14 cellular contexts compared by ENCODE assay signal in the genomic region with DNA sequence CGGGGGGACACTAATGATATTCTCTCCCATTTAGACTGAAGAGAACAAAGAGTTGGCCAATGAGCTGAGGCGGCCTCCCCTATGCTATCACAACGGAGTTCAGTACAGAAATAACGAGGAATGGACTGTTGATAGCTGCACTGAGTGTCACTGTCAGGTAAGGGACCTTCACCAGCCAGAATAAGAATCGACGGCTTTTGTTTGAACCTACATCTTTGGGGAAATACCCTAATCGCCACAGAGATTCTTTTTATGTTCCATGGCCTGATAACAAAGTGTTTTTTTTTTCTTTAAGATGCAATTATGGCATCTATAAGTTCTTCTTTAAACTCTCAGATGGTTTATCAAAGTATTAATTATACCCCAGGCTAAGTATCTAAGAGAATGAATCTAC. TPM values are rescaled to one million over a fixed set of nuclear protein-coding genes. Genes with fewer than 3 reads are reported as not detected.
DNase-seq lines count a peak whose midpoint lies in the region; ATAC-seq and TF ChIP-seq lines count a peak whose summit lies in the region.
"Had no signal": no experiment of that assay in that cellular context is flagged by ENCODE, and none has a peak within 500 bp of the region (broad histone marks: within the 10 kb centered on the region; RNA-seq: fewer than 3 reads in every experiment).

No MANE protein-coding gene starts in this region.

- no peaks in the 10 kb centered on the region for H3K27me3 ChIP-seq in MG63
- no peaks in the 10 kb centered on the region for H3K27me3 ChIP-seq in mesenchymal stem cell (ENCODE audit: control insufficient read depth in 1 of 2, insufficient read depth in 1 of 2, low read length in 2 of 2)
- no peaks in the 10 kb centered on the region for H3K27me3 ChIP-seq in stomach smooth muscle (ENCODE audit: control insufficient read depth in 1 of 2, insufficient read depth in 2 of 2, low read length in 2 of 2)
- H3K27me3 ChIP-seq: cardiac muscle cell had no signal

- H2BK15ac ChIP-seq in mesenchymal stem cell (ENCODE audit: low read depth, poor library complexity, severe bottlenecking): no peak overlapping the region

- H3K4me1 ChIP-seq in mesenchymal stem cell (ENCODE audit: control insufficient read depth, insufficient read depth, low read depth, low read length): peaks cover 24% of the 10 kb centered on the region
- H3K4me1 ChIP-seq in stomach smooth muscle (ENCODE audit: control insufficient read depth, insufficient read depth, low read length): peaks cover 76% of the 10 kb centered on the region

- H3K14ac ChIP-seq in mesenchymal stem cell (ENCODE audit: low read length in 2 of 2): no peak overlapping the region

- H4K91ac ChIP-seq in mesenchymal stem cell (ENCODE audit: low read length): no peak overlapping the region

- WGBS in mesenchymal stem cell: 87% methylated on average over 6 of the region's 7 CpGs

- H2BK5ac ChIP-seq in mesenchymal stem cell (ENCODE audit: low read depth, low read length, poor library complexity, severe bottlenecking): no peak overlapping the region

- H2AFZ ChIP-seq in mesenchymal stem cell (ENCODE audit: low read depth, low read length): no peak overlapping the region

- no peak overlapping the region for H3K18ac ChIP-seq in mesenchymal stem cell (ENCODE audit: low read depth in 1 of 2, low read length in 2 of 2)

- H3K9ac ChIP-seq in mesenchymal stem cell (ENCODE audit: low read length) (peak overlapping the region; percentile 61), stomach smooth muscle (ENCODE audit: low read length in 2 of 2) (peak overlapping the region in 1 of 2 donors; percentile 97)

- no peak overlapping the region for H4K8ac ChIP-seq in mesenchymal stem cell (ENCODE audit: low read length)

- H3K9me3 ChIP-seq in MG63 (no peaks in the 10 kb centered on the region), mesenchymal stem cell (ENCODE audit: control insufficient read depth, low read length) (no peaks in the 10 kb centered on the region), stomach smooth muscle (ENCODE audit: control insufficient read depth in 2 of 2, low read length in 2 of 2) (no peaks in the 10 kb centered on the region)

- no peak for ATAC-seq in HG03354 (IDR thresholded peaks at IDR 0.05; ENCODE audit: poor library complexity, severe bottlenecking, unreplicated experiment)
- ATAC-seq: activated T-helper 17 cell treated with anti-CD3 and anti-CD28 coated beads, Interleukin-2, amount 50 U/mL, for 72 hours had no signal

- no peak overlapping the region for H2BK120ac ChIP-seq in mesenchymal stem cell (ENCODE audit: low read depth, low read length)

- H3K27ac ChIP-seq in coronary artery: peak overlapping the region in 1 of 2 donors; percentile 98
- peak overlapping the region; percentile 0 for H3K27ac ChIP-seq in mesenchymal stem cell (ENCODE audit: low read length, poor library complexity, severe bottlenecking)
- H3K27ac ChIP-seq in stomach smooth muscle (ENCODE audit: low read length): peak overlapping the region; percentile 96
- H3K27ac ChIP-seq: cardiac muscle cell had no signal

- no peak overlapping the region for H2BK12ac ChIP-seq in mesenchymal stem cell (ENCODE audit: low read length in 2 of 2)

- DNase-seq in MG63: no peak
- no peak for DNase-seq in coronary artery (ENCODE audit: low spot score)
- no peak for DNase-seq in mesenchymal stem cell
- DNase-seq in Ammon's horn (ENCODE audit: low spot score): no peak
- no peak for DNase-seq in activated CD8-positive, alpha-beta memory T cell treated with anti-CD3 and anti-CD28 coated beads for 24 hours
- no peak for DNase-seq in NCI-H187 treated with DMSO at 0.1 percent for 48 hours (lab: John Stamatoyannopoulos, UW)
- DNase-seq: activated CD4-positive, alpha-beta T cell treated with anti-CD3 and anti-CD28 coated beads, Interleukin-2, amount 50 U/mL, for 48 hours; NCI-H1417 treated with DMSO at 0.1 percent for 48 hours; NCI-H524 treated with DMSO at 0.1 percent for 48 hours; stimulated activated CD4-positive, alpha-beta T cell treated with anti-CD3 and anti-CD28 coated beads, Interleukin-2, amount 100 ng/mL, for 48 hours had no signal

- no peaks in the 10 kb centered on the region for H3K79me1 ChIP-seq in mesenchymal stem cell (replicated peaks; ENCODE audit: low read length, poor library complexity, severe bottlenecking)

- no peak overlapping the region for H3K4ac ChIP-seq in mesenchymal stem cell (ENCODE audit: low read depth in 1 of 2, low read length in 2 of 2)

- TF ChIP-seq CTCF in coronary artery (IDR thresholded peaks at IDR 0.05): no peak

- peak overlapping the region; percentile 71 for H3K4me3 ChIP-seq in MG63
- peak overlapping the region; percentile 86 for H3K4me3 ChIP-seq in coronary artery
- peak overlapping the region; percentile 51 to 88 for H3K4me3 ChIP-seq in mesenchymal stem cell (ENCODE audit: insufficient read depth in 1 of 2, low read depth in 1 of 2, low read length in 2 of 2)
- H3K4me3 ChIP-seq in stomach smooth muscle (ENCODE audit: low read length in 2 of 2): peak overlapping the region; percentile 89 to 91
- H3K4me3 ChIP-seq: cardiac muscle cell had no signal

- no peak overlapping the region for H2AK5ac ChIP-seq in mesenchymal stem cell (ENCODE audit: low read length, severe bottlenecking)

- H3K36me3 ChIP-seq in MG63 (peaks cover 83% of the 10 kb centered on the region), mesenchymal stem cell (ENCODE audit: control insufficient read depth in 1 of 2, insufficient read depth in 2 of 2, low read depth in 1 of 2, low read length in 2 of 2) (peaks cover 50 to 71% of the 10 kb centered on the region in 2 experiments), stomach smooth muscle (ENCODE audit: control insufficient read depth in 2 of 2, insufficient read depth in 2 of 2, low read length in 2 of 2) (peaks cover 57 to 81% of the 10 kb centered on the region in 2 donors)

- H3K23ac ChIP-seq in mesenchymal stem cell (ENCODE audit: low read length in 2 of 2): no peak overlapping the region

- peak overlapping the region; percentile 34 for H3K4me2 ChIP-seq in mesenchymal stem cell (ENCODE audit: low read length, poor library complexity, severe bottlenecking)

RNA-seq across cellular contexts. Expression of a gene that starts 3.4 kb away (rescaled TPM):
- total RNA-seq in MG63 (2014; rRNA removed; shearing (Covaris generic); ENCODE audit: low replicate concordance): 335 and 364 TPM in 2 replicates
- polyA plus RNA-seq in mesenchymal stem cell (2013, experiment 1 of 2): 229 TPM
- 221 TPM for polyA plus RNA-seq in mesenchymal stem cell (2013, experiment 2 of 2)
